9 cellular contexts compared by ENCODE assay signal in the genomic region with DNA sequence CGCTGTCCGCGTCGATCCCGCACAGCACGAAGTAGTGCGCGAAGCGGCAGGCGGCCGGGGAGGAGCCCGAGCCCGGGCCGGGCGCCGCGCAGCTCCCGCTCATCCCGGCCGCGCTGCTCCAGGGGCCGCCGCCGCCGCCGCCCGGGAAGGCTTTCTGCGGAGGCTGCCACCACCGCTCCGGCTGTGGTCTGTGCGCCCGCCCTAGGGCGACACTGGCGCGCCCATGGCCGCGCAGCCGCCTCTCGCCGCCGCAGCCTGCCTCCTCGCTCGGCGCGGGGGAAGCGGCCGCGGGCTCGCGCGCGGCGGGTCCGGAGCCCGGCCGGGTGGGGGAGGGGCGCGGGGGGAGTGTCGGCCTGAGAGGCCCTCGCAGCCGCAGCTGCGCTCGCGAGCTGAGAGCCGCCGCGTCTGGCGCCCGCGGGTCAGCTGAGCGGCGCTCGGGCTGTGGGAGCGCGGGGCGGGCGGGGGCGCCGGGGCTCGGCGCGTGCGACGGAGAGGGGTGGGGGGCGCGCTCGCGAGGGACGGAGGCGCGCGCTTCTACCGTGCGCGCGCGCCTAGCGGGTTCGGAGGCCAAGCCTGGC. TPM values are rescaled to one million over a fixed set of nuclear protein-coding genes. Genes with fewer than 3 reads are reported as not detected.
A peak's percentile ranks its signal among the peaks of the same experiment; 100 is the strongest.
DNase-seq lines count a peak whose midpoint lies in the region; ATAC-seq, FAIRE-seq and TF ChIP-seq lines count a peak whose summit lies in the region.
"Had no signal": no experiment of that assay in that cellular context is flagged by ENCODE, and none has a peak within 500 bp of the region (broad histone marks: within the 10 kb centered on the region; RNA-seq: fewer than 3 reads in every experiment).

TSS of gene DENND5B (minus strand) at position 407 of the 578 bp plus-strand sequence. CDS start at position 103, 304 bp downstream.

- TF ChIP-seq RAD21 in GM12878 (IDR thresholded peaks at IDR 0.05; ENCODE audit: insufficient read depth, low read depth, low read length) = 0 out of 2 replicates have a peak, but pooled peaks have one; percentile 7

- TF ChIP-seq POLR2A in GM12878 (IDR thresholded peaks at IDR 0.05; ENCODE audit: low read depth, low read length) (peak; percentile 76), prostate gland (IDR thresholded peaks at IDR 0.05) (no peak)

- no peak for TF ChIP-seq EP300 in GM12878 (IDR thresholded peaks at IDR 0.05; ENCODE audit: borderline replicate concordance in 1 of 2, control insufficient read depth in 1 of 2, low read depth in 2 of 2, low read length in 2 of 2)

- POLR2A ChIA-PET in GM12878 (lab: Charles Lee) = interaction anchor here (0.6 kb wide), 1 partner anchor 13 kb away, joined by 5 read pairs; no protein-coding TSS in a partner anchor

- H3K27ac ChIP-seq in DND-41 (ENCODE audit: low read length) (no peak within 1 kb of the TSS), GM12878 (ENCODE audit: control insufficient read depth, insufficient read depth) (peak within 1 kb of the TSS; percentile 93), hepatocyte (peak within 1 kb of the TSS; percentile 99), prostate gland (peak within 1 kb of the TSS; percentile 88 to 89)

- H4K20me1 ChIP-seq in DND-41 (ENCODE audit: insufficient read depth, low read length) (no peaks in the 10 kb centered on the region), GM12878 (ENCODE audit: control insufficient read depth, insufficient read depth) (no peaks in the 10 kb centered on the region), hepatocyte (ENCODE audit: insufficient read depth, poor library complexity, severe bottlenecking) (peaks cover 7% of the 10 kb centered on the region)

- SMC1A ChIA-PET in GM12878 (lab: Charles Lee; ENCODE audit: uncharacterized antibody, unreplicated experiment) = no interaction called here

- intact Hi-C loops in GM12878 (cut with micrococcal nuclease; ENCODE audit: unreplicated experiment) = loop anchor here (2.0 kb wide), 1 partner anchor 46 kb away; no protein-coding TSS in a partner anchor
- intact Hi-C loops in prostate gland (cut with DNase I) = no loop called here

- TF ChIP-seq CTCF in DND-41 (IDR thresholded peaks at IDR 0.05; ENCODE audit: borderline replicate concordance, extremely low read depth, low read length, poor library complexity, severe bottlenecking) (no peak), GM12878 (IDR thresholded peaks at IDR 0.05 in 2 of 3, conservative IDR thresholded peaks at IDR 0.05 in 1 of 3; ENCODE audit: control insufficient read depth in 2 of 3, extremely low read depth in 1 of 3, insufficient read depth in 1 of 3, low read depth in 3 of 3, low read length in 3 of 3) (no peak), hepatocyte (IDR thresholded peaks at IDR 0.05; ENCODE audit: poor library complexity) (no peak), prostate gland (IDR thresholded peaks at IDR 0.05) (no peak)

- H3K9me3 ChIP-seq in DND-41 (ENCODE audit: insufficient read depth, low read length, severe bottlenecking) (no peaks in the 10 kb centered on the region), GM12878 (replicated peaks; ENCODE audit: control insufficient read depth, insufficient read depth, low read length) (no peaks in the 10 kb centered on the region), hepatocyte (ENCODE audit: low read depth) (no peaks in the 10 kb centered on the region), prostate gland (no peaks in the 10 kb centered on the region)

- H3K9ac ChIP-seq in DND-41 (ENCODE audit: low read depth, low read length) = peak within 1 kb of the TSS; percentile 32; the same call in 1 of the 2 replicates
- H3K9ac ChIP-seq in GM12878 (ENCODE audit: control insufficient read depth, insufficient read depth, low read length) = peak within 1 kb of the TSS; percentile 90

- BruUV-seq in GM12878 (replicated peaks; lab: Mats Ljungman, UMichigan) = no TSS peak

- H3K36me3 ChIP-seq in DND-41 (ENCODE audit: insufficient read depth, low read length) (no peaks in the 10 kb centered on the region), GM12878 (ENCODE audit: control insufficient read depth in 2 of 2, insufficient read depth in 2 of 2, low read length in 1 of 2) (no peaks in the 10 kb centered on the region), hepatocyte (replicated peaks; ENCODE audit: insufficient read depth, low read depth) (no peaks in the 10 kb centered on the region), prostate gland (no peaks in the 10 kb centered on the region)

- peak within 1 kb of the TSS in 1 of 2 experiments; percentile 50; a peak in 2 of 4 replicates for H3K4me3 ChIP-seq in DND-41 (ENCODE audit: low read depth in 1 of 2, low read length in 2 of 2)
- peak within 1 kb of the TSS; percentile 87 for H3K4me3 ChIP-seq in GM12878
- peak within 1 kb of the TSS; percentile 87 for H3K4me3 ChIP-seq in hepatocyte
- peak within 1 kb of the TSS; percentile 86 to 87 for H3K4me3 ChIP-seq in prostate gland

- peak; percentile 25 for DNase-seq in DND-41
- DNase-seq in GM12878 (ENCODE audit: low read depth, low spot score) = no peak
- peak; percentile 94 for DNase-seq in hepatocyte (ENCODE audit: low spot score)
- DNase-seq in prostate gland (ENCODE audit: low spot score) = peak; percentile 50
- DNase-seq in inferior parietal cortex (ENCODE audit: extremely low spot score) = no peak

- no peaks in the 10 kb centered on the region for H3K79me2 ChIP-seq in DND-41 (ENCODE audit: insufficient read depth, low read length)
- H3K79me2 ChIP-seq in GM12878 (ENCODE audit: control insufficient read depth, insufficient read depth, low read length) = peaks cover 48% of the 10 kb centered on the region
- H3K79me2 ChIP-seq in hepatocyte = peaks cover 36% of the 10 kb centered on the region

- RAD21 ChIA-PET in GM12878 (lab: Charles Lee; ENCODE audit: unreplicated experiment) = no interaction called here

- H3K4me2 ChIP-seq in DND-41 (ENCODE audit: insufficient read depth, low read length) (peak within 1 kb of the TSS; percentile 63), GM12878 (ENCODE audit: control insufficient read depth, insufficient read depth) (peak within 1 kb of the TSS; percentile 88), hepatocyte (peak within 1 kb of the TSS; percentile 96)

- WGBS in GM12878 (ENCODE audit: insufficient coverage, insufficient replicate concordance, low lambda C conversion rate, missing lambda C conversion rate) = 1% methylated on average over 52 of the region's 99 CpGs
- 3% methylated on average over 64 of the region's 99 CpGs for WGBS in hepatocyte (ENCODE audit: low lambda C conversion rate, missing lambda C conversion rate)
- WGBS in prostate gland = 1% methylated on average over 71 of the region's 99 CpGs

- CTCF ChIA-PET in GM12878 (lab: Yijun Ruan, JAX) = no interaction called here

- peaks cover 61% of the 10 kb centered on the region for H3K27me3 ChIP-seq in DND-41 (ENCODE audit: insufficient read depth, low read length, poor library complexity)
- H3K27me3 ChIP-seq in GM12878 (replicated peaks in 1 of 2; ENCODE audit: control insufficient read depth in 2 of 2, insufficient read depth in 2 of 2, low read length in 1 of 2) = no peaks in the 10 kb centered on the region
- H3K27me3 ChIP-seq in hepatocyte = no peaks in the 10 kb centered on the region
- H3K27me3 ChIP-seq in prostate gland (replicated peaks; ENCODE audit: insufficient read depth) = no peaks in the 10 kb centered on the region

- in situ Hi-C loops in GM12878 (cut with MboI) = no loop called here

- H3K4me1 ChIP-seq in DND-41 (ENCODE audit: insufficient read depth, low read length) = peaks cover 12% of the 10 kb centered on the region
- H3K4me1 ChIP-seq in GM12878 (ENCODE audit: control insufficient read depth, insufficient read depth, low read length) = peaks cover 22% of the 10 kb centered on the region
- peaks cover 6% of the 10 kb centered on the region for H3K4me1 ChIP-seq in hepatocyte (ENCODE audit: insufficient read depth)
- no peaks in the 10 kb centered on the region for H3K4me1 ChIP-seq in prostate gland (replicated peaks)

- peak within 1 kb of the TSS; percentile 42; the same call in 1 of the 2 replicates for H2AFZ ChIP-seq in DND-41 (ENCODE audit: low read depth, low read length)
- peak within 1 kb of the TSS; percentile 79 for H2AFZ ChIP-seq in GM12878 (ENCODE audit: control insufficient read depth, low read depth, low read length)
- peak within 1 kb of the TSS; percentile 99 for H2AFZ ChIP-seq in hepatocyte

- ATAC-seq in DND-41 (ENCODE audit: insufficient read depth, low read depth) = peak; percentile 71
- peak; percentile 10 for ATAC-seq in GM19468 (IDR thresholded peaks at IDR 0.05; ENCODE audit: extremely low read depth, unreplicated experiment)
- peak; percentile 55 for ATAC-seq in HG03521 (IDR thresholded peaks at IDR 0.05; ENCODE audit: unreplicated experiment)
- peak; percentile 61 for ATAC-seq in GM12878

- no peaks in the 10 kb centered on the region for H3K9me2 ChIP-seq in hepatocyte (replicated peaks; ENCODE audit: insufficient read depth)

- no peak for FAIRE-seq in GM12878 (lab: Jason Lieb, UNC)
- FAIRE-seq: islet of Langerhans had no signal

TF ChIP-seq in PFSK-1, 5 proteins besides CTCF, POLR2A, EP300 and RAD21 (continues in another document):
- TF ChIP-seq TAF1 (IDR thresholded peaks at IDR 0.05; ENCODE audit: borderline replicate concordance, insufficient read depth, low read length) = 0 out of 2 replicates have a peak, but pooled peaks have one; percentile 11

TF ChIP-seq in GM12878, 131 proteins besides CTCF, POLR2A, EP300 and RAD21 (continues in another document):
- 0 out of 4 replicates have a peak, but pooled peaks of 1 of the 2 experiments have one; percentile 29 for TF ChIP-seq BHLHE40 (IDR thresholded peaks at IDR 0.05; ENCODE audit: borderline replicate concordance in 1 of 2, low read depth in 2 of 2, low read length in 1 of 2)

RNA-seq across cellular contexts. Expression of gene DENND5B, which starts in this region (rescaled TPM):
- polyA plus RNA-seq in PFSK-1 (2012; ENCODE audit: insufficient read length, low read depth) = 3.8 TPM
- total RNA-seq in GM12878 (2013; cell fraction: nucleolus; rRNA removed) = 7.7 and 8.7 TPM in 2 replicates
- 25.9 and 27.2 TPM in 2 replicates for total RNA-seq in GM12878 (2014; rRNA removed)
- 25.0 and 25.2 TPM in 2 replicates for total RNA-seq in GM12878 (2014; rRNA removed; fragmentation: Illumina TruSeq; extraction: Trizol)
- 27.8 and 32.5 TPM in 2 replicates for total RNA-seq in GM12878 (2021)
- 12.4 TPM for polyA plus RNA-seq in GM12878 (2011; ENCODE audit: low read depth)
- polyA plus RNA-seq in GM12878 (2011; rRNA removed) = 0.27 and 0.39 TPM in 2 replicates
- polyA plus RNA-seq in GM12878 (2011; cell fraction: cytosol; rRNA removed) = 0.27 and 0.30 TPM in 2 replicates
- 0.06 and 0.20 TPM in 2 replicates for polyA plus RNA-seq in GM12878 (2011; cell fraction: nucleus; rRNA removed)
- 13.0 and 13.2 TPM in 2 replicates for polyA plus RNA-seq in GM12878 (2012)
- 25.6 and 31.5 TPM in 2 replicates for polyA plus RNA-seq in GM12878 (2014; fragmentation: Illumina TruSeq; extraction: Trizol)
- 1 to 10 TPM; 5.0 to 5.9 TPM for polyA plus RNA-seq in GM12878 (2014; fragmentation: Nextera tagmentation; extraction: Ambion mirVana)
- polyA plus RNA-seq in GM12878 (2014; rRNA removed) = 14.6 and 16.1 TPM in 2 replicates
- polyA plus RNA-seq in GM12878 (2016; fragmentation: Nextera tagmentation; extraction: Ambion mirVana) = 10 to 100 TPM; 11.6 to 25.2 TPM
- polyA minus RNA-seq in GM12878 (2011; rRNA and poly(A)+ RNA removed) = 0.26 and 0.59 TPM in 2 replicates
- 0.67 and 0.73 TPM in 2 replicates for polyA minus RNA-seq in GM12878 (2011; cell fraction: cytosol; rRNA and poly(A)+ RNA removed)
- 0.60 and 0.77 TPM in 2 replicates for polyA minus RNA-seq in GM12878 (2011; cell fraction: nucleus; rRNA and poly(A)+ RNA removed)
- total RNA-seq in hepatocyte = 24.9 and 26.7 TPM in 2 replicates
- 9.9 and 10.4 TPM in 2 replicates for polyA plus RNA-seq in hepatocyte
- 10 to 100 TPM in 1 of 2 donors, 1 to 10 TPM in 1; 6.9 to 32.3 TPM for total RNA-seq in prostate gland

Comparison
In these comparisons a context has a peak if more than half of its experiments do, and no peak if none do; other contexts are left out.
1. ATAC-seq: peak in every context shown above with its lines; median percentile 71 in DND-41; 61 in GM12878; 55 in HG03521; 10 in GM19468.
2. DNase-seq: peak in DND-41 (single experiment), hepatocyte (single experiment) and prostate gland (single experiment); none in GM12878 (single experiment) and inferior parietal cortex (single experiment).
3. H2AFZ ChIP-seq: peak in every context shown above with its lines; median percentile 99 in hepatocyte; 79 in GM12878; 42 in DND-41.
4. Peak in every context shown above with its lines, with median percentiles within 50 percentile points of each other: H3K4me2 ChIP-seq.